In genomic region chr3:148089171-148089570, GRCh38 we compare ENCODE assay signal across 20 cellular contexts.
"Had no signal": no experiment of that assay in that cellular context is flagged by ENCODE, and none has a peak within 500 bp of the region (broad histone marks: within the 10 kb centered on the region; RNA-seq: fewer than 3 reads in every experiment).

No MANE protein-coding gene starts in this region.

- DNase-seq: activated CD4-positive, alpha-beta memory T cell treated with anti-CD3 and anti-CD28 coated beads, Interleukin-2, amount 10 ng/mL, durations not matched to agents 7 days and 5 days; activated CD4-positive, alpha-beta T cell treated with anti-CD3 and anti-CD28 coated beads, Interleukin-2, amount 10 ng/mL, durations not matched to agents 24 days and 14 days; activated effector memory CD4-positive, alpha-beta T cell treated with anti-CD3 and anti-CD28 coated beads, Interleukin-2, amount 50 U/mL, for 16 hours; activated naive CD4-positive, alpha-beta T cell treated with anti-CD3 and anti-CD28 coated beads, Interleukin-2, amount 50 U/mL, for 16 hours; activated naive CD8-positive, alpha-beta T cell treated with anti-CD3 and anti-CD28 coated beads, Interleukin-2, amount 50 U/mL, for 24 hours; activated T-cell treated with anti-CD3 and anti-CD28 coated beads, Interleukin-2, amount 50 U/mL, for 72 hours; effector memory CD4-positive, alpha-beta T cell; foreskin keratinocyte; kidney glomerular epithelial cell; left ventricle myocardium inferior; ovary; psoas muscle; stimulated activated CD4-positive, alpha-beta T cell treated with anti-CD3 and anti-CD28 coated beads, Interleukin-4, amount 100 ng/mL, for 24 hours; stimulated activated naive CD4-positive, alpha-beta T cell treated with Interleukin-2 at 50 U/mL for 16 hours had no signal

- H3K27me3 ChIP-seq: foreskin keratinocyte, hepatocyte, neutrophil, ovary, right atrium auricular region had no signal

- H3K36me3 ChIP-seq: left ventricle myocardium inferior, neutrophil, ovary, right atrium auricular region, thoracic aorta had no signal

- H3K9me3 ChIP-seq: left ventricle myocardium inferior, neutrophil, ovary, psoas muscle, right atrium auricular region, thoracic aorta had no signal

- H3K4me1 ChIP-seq: foreskin keratinocyte, left ventricle myocardium inferior, psoas muscle, right atrium auricular region had no signal

- ATAC-seq: activated CD4-positive, CD25-positive, alpha-beta regulatory T cell treated with anti-CD3 and anti-CD28 coated beads, Interleukin-2, amount 50 U/mL, for 24 hours; activated naive CD8-positive, alpha-beta T cell treated with anti-CD3 and anti-CD28 coated beads, Interleukin-2, amount 50 U/mL, for 24 hours; activated T-cell treated with anti-CD3 and anti-CD28 coated beads, Interleukin-2, amount 50 U/mL, for 72 hours; foreskin keratinocyte; psoas muscle had no signal

- H3K4me3 ChIP-seq: hepatocyte, left ventricle myocardium inferior, ovary, psoas muscle, right atrium auricular region, thoracic aorta had no signal

- H3K27ac ChIP-seq: foreskin keratinocyte, hepatocyte, left ventricle myocardium inferior, neutrophil, ovary, psoas muscle, right atrium auricular region, thoracic aorta, VCaP had no signal
